Comparison of ENCODE assay signal across 11 cellular contexts in the genomic region with DNA sequence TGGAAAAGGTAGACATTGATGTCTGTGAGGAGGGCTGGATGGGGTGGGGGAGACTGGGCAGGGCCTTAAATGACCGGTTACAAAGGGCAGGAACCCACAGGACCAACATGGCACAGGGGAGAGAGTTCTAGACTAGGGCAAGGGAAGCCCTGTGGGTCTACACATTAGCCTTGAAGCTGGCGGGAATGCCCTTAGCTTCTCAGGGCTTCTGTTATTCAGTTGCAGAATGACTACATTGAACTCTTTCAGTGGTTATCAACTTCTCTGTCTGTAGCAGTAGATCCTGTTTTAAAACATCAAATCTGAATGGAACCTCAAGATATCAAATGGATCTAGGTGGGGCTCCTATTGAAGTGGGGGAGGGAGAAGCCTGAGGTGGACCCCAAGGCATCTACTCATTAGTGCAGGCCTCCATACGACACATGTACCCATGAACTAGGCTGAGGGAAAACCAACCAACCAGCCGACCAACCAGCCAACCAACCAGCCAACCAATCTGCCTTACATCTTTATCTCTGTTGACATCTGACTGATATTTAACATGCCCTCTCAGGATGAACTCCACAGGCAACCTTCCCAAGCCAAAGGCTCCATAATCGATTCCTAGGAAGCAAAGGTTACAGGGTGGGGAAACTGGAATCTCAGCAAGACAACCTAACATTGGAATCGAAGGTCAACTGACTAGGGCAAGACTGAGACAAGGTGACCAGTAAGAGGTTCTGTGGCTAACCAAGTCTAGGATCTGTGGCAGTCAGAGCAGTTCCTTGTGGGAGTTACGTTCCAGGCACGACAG. TPM values are rescaled to one million over a fixed set of nuclear protein-coding genes. Genes with fewer than 3 reads are reported as not detected.
DNase-seq lines count a peak whose midpoint lies in the region; ATAC-seq and TF ChIP-seq lines count a peak whose summit lies in the region.
"Had no signal": no experiment of that assay in that cellular context is flagged by ENCODE, and none has a peak within 500 bp of the region (broad histone marks: within the 10 kb centered on the region; RNA-seq: fewer than 3 reads in every experiment).

No MANE protein-coding gene starts in this region.

- no peak overlapping the region for H3K27ac ChIP-seq in endodermal cell (ENCODE audit: low read depth, low read length)
- H3K27ac ChIP-seq: prostate gland had no signal

- H3K9me3 ChIP-seq in endodermal cell (ENCODE audit: control insufficient read depth, low read length): no peaks in the 10 kb centered on the region
- H3K9me3 ChIP-seq: mucosa of descending colon, prostate gland had no signal

- H3K27me3 ChIP-seq in endodermal cell (ENCODE audit: control insufficient read depth, insufficient read depth, low read length, poor library complexity, severe bottlenecking): no peaks in the 10 kb centered on the region

- TF ChIP-seq CTCF in endodermal cell (conservative IDR thresholded peaks at IDR 0.05): no peak

- ATAC-seq in GM18498 (IDR thresholded peaks at IDR 0.05; ENCODE audit: unreplicated experiment): peak; percentile 79
- peak; percentile 70 for ATAC-seq in GM19463 (IDR thresholded peaks at IDR 0.05; ENCODE audit: unreplicated experiment)
- peak; percentile 97 for ATAC-seq in HG02870 (IDR thresholded peaks at IDR 0.05; ENCODE audit: unreplicated experiment)
- ATAC-seq in HG03565 (IDR thresholded peaks at IDR 0.05; ENCODE audit: unreplicated experiment): peak; percentile 97
- ATAC-seq: mucosa of descending colon had no signal

- DNase-seq in endodermal cell (no peak), hypothalamus (lab: John Stamatoyannopoulos, UW) (no peak), NCI-H1417 (lab: John Stamatoyannopoulos, UW) (no peak)
- DNase-seq in activated naive CD4-positive, alpha-beta T cell treated with anti-CD3 and anti-CD28 coated beads for 36 hours: no peak
- DNase-seq: mucosa of descending colon, NCI-H2171 had no signal

- H3K36me3 Mint-ChIP-seq in endodermal cell (ENCODE audit: low read depth): peaks cover 41% of the 10 kb centered on the region
- H3K36me3 Mint-ChIP-seq in activated naive CD4-positive, alpha-beta T cell treated with anti-CD3 and anti-CD28 coated beads for 36 hours (ENCODE audit: low read depth): peaks cover 19% of the 10 kb centered on the region

- H3K36me3 ChIP-seq in endodermal cell (ENCODE audit: control insufficient read depth, insufficient read depth, low read length): peaks cover 33% of the 10 kb centered on the region
- H3K36me3 ChIP-seq: prostate gland had no signal

- H3K4me3 ChIP-seq in endodermal cell (ENCODE audit: low read length): no peak overlapping the region
- H3K4me3 ChIP-seq: mucosa of descending colon, prostate gland had no signal

- intact Hi-C loops in activated naive CD4-positive, alpha-beta T cell treated with anti-CD3 and anti-CD28 coated beads for 36 hours (cut with micrococcal nuclease): no loop called here

- CTCF ChIA-PET in activated naive CD4-positive, alpha-beta T cell treated with anti-CD3 and anti-CD28 coated beads for 36 hours (lab: Charles Lee): no interaction called here

- peaks cover 5% of the 10 kb centered on the region for H3K4me1 Mint-ChIP-seq in endodermal cell
- peaks cover 12% of the 10 kb centered on the region for H3K4me1 Mint-ChIP-seq in activated naive CD4-positive, alpha-beta T cell treated with anti-CD3 and anti-CD28 coated beads for 36 hours (ENCODE audit: low read depth)

- H3K9me3 Mint-ChIP-seq in endodermal cell: no peaks in the 10 kb centered on the region
- no peaks in the 10 kb centered on the region for H3K9me3 Mint-ChIP-seq in activated naive CD4-positive, alpha-beta T cell treated with anti-CD3 and anti-CD28 coated beads for 36 hours

- H3K27me3 Mint-ChIP-seq in endodermal cell (ENCODE audit: insufficient read depth): no peaks in the 10 kb centered on the region
- H3K27me3 Mint-ChIP-seq in activated naive CD4-positive, alpha-beta T cell treated with anti-CD3 and anti-CD28 coated beads for 36 hours (ENCODE audit: low read depth): no peaks in the 10 kb centered on the region

- WGBS in endodermal cell (ENCODE audit: insufficient coverage in 1 of 2, insufficient read length in 1 of 2), 2 experiments: 94 to 96% methylated on average over 5 to 8 of the region's 8 CpGs

- no peaks in the 10 kb centered on the region for H3K4me1 ChIP-seq in endodermal cell (ENCODE audit: control insufficient read depth, insufficient read depth, low read length)
- H3K4me1 ChIP-seq: prostate gland had no signal

- H3K27ac Mint-ChIP-seq in endodermal cell: no peak overlapping the region
- no peak overlapping the region for H3K27ac Mint-ChIP-seq in activated naive CD4-positive, alpha-beta T cell treated with anti-CD3 and anti-CD28 coated beads for 36 hours

- no peak overlapping the region for H3K4me3 Mint-ChIP-seq in endodermal cell
- H3K4me3 Mint-ChIP-seq in activated naive CD4-positive, alpha-beta T cell treated with anti-CD3 and anti-CD28 coated beads for 36 hours: no peak overlapping the region

- H3K9ac ChIP-seq in endodermal cell (ENCODE audit: extremely low read depth, low read length, poor library complexity, severe bottlenecking): no peak overlapping the region

RNA-seq across cellular contexts. Expression of a gene that starts 48.3 kb away (rescaled TPM):
- 100 to 1,000 TPM in 1 of 2 donors, 10 to 100 TPM in 1; 77.7 to 106 TPM for total RNA-seq in endodermal cell
- polyA plus RNA-seq in endodermal cell (2013, experiment 1 of 2): 88.4 TPM
- 88.4 TPM for polyA plus RNA-seq in endodermal cell (2013, experiment 2 of 2)
- 10 to 100 TPM; 29.5 to 29.7 TPM for total RNA-seq in activated naive CD4-positive, alpha-beta T cell treated with anti-CD3 and anti-CD28 coated beads for 36 hours
